ENCODE assay signal across 22 cellular contexts in the genomic region with DNA sequence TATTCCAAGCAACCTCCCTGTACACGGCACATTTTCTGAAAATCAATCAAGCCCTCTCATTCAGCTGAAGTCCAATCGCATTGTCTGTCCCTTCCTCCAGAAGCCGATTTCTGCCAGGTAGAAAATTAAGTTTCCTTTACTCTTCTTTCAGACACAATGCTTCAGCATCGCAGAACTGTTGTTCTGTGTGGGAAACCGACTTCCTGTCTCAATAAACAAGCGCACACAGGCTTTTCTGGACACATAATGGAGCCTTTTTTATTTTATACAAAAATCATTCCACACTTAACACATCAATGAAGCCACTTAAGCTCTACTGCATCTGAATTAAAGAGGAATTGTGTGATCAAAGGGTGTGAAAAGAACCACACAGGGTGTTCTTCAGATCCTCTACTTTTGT.
A peak's percentile ranks its signal among the peaks of the same experiment; 100 is the strongest.
DNase-seq lines count a peak whose midpoint lies in the region; ATAC-seq and TF ChIP-seq lines count a peak whose summit lies in the region.
"Had no signal": no experiment of that assay in that cellular context is flagged by ENCODE, and none has a peak within 500 bp of the region (broad histone marks: within the 10 kb centered on the region; RNA-seq: fewer than 3 reads in every experiment).

No MANE protein-coding gene starts in this region.

- no peaks in the 10 kb centered on the region for H4K20me1 ChIP-seq in Loucy (ENCODE audit: insufficient read depth, low read length, poor library complexity, severe bottlenecking)

- no peaks in the 10 kb centered on the region for H3K36me3 Mint-ChIP-seq in brain
- H3K36me3 Mint-ChIP-seq in activated T-helper 2 cell treated with anti-CD3 and anti-CD28 coated beads, Interferon-gamma antibody, Interleukin-2, Interleukin-4, amounts not matched to agents 10 μg/mL and 5 μg/mL and 100 μg/mL, durations not matched to agents 14 hours and 24 hours and 36 hours (ENCODE audit: low read depth): no peaks in the 10 kb centered on the region
- H3K36me3 Mint-ChIP-seq in type B pancreatic cell: no peaks in the 10 kb centered on the region

- H3K27me3 Mint-ChIP-seq in brain (peaks cover 3% of the 10 kb centered on the region), type B pancreatic cell (no peaks in the 10 kb centered on the region)
- no peaks in the 10 kb centered on the region for H3K27me3 Mint-ChIP-seq in activated T-helper 2 cell treated with anti-CD3 and anti-CD28 coated beads, Interferon-gamma antibody, Interleukin-2, Interleukin-4, amounts not matched to agents 10 μg/mL and 5 μg/mL and 100 μg/mL, durations not matched to agents 14 hours and 24 hours and 36 hours (ENCODE audit: low read depth)

- no peaks in the 10 kb centered on the region for H3K9me2 ChIP-seq in Loucy (replicated peaks; ENCODE audit: low read depth, low read length)

- H3K4me1 ChIP-seq in Loucy (ENCODE audit: insufficient read depth, low read length, poor library complexity, severe bottlenecking) (no peaks in the 10 kb centered on the region), iPS-18a (ENCODE audit: control insufficient read depth, low read depth, low read length) (peaks cover 34% of the 10 kb centered on the region)
- H3K4me1 ChIP-seq: adrenal gland, testis had no signal

- intact Hi-C loops in sciatic nerve (cut with DNase I): no loop called here
- intact Hi-C loops in activated T-helper 2 cell treated with anti-CD3 and anti-CD28 coated beads, Interferon-gamma antibody, Interleukin-2, Interleukin-4, amounts not matched to agents 10 μg/mL and 5 μg/mL and 100 μg/mL, durations not matched to agents 14 hours and 24 hours and 36 hours (cut with micrococcal nuclease): no loop called here

- DNase-seq in sciatic nerve (ENCODE audit: low spot score) (no peak), NCI-H524 (lab: John Stamatoyannopoulos, UW) (no peak), type B pancreatic cell (ENCODE audit: extremely low spot score, unreplicated experiment) (no peak)
- DNase-seq in activated T-helper 2 cell treated with anti-CD3 and anti-CD28 coated beads, Interferon-gamma antibody, Interleukin-2, Interleukin-4, amounts not matched to agents 10 μg/mL and 5 μg/mL and 100 μg/mL, durations not matched to agents 14 hours and 24 hours and 36 hours (ENCODE audit: low spot score): no peak
- DNase-seq: activated CD4-positive, alpha-beta T cell treated with anti-CD3 and anti-CD28 coated beads for 48 hours; activated effector memory CD4-positive, alpha-beta T cell treated with anti-CD3 and anti-CD28 coated beads, Interleukin-2, amount 50 U/mL, for 16 hours; adrenal gland; CD4-positive, alpha-beta T cell; effector memory CD4-positive, alpha-beta T cell; GDM1; head of caudate nucleus; NCI-H146; NCI-H82; OCI-M1; SIG-M5; sigmoid colon; T-helper 1 cell; testis had no signal

- H3K9ac ChIP-seq in Loucy (ENCODE audit: low read depth, low read length, poor library complexity, severe bottlenecking) (no peak overlapping the region), iPS-18a (ENCODE audit: low read length) (no peak overlapping the region)

- ATAC-seq in sciatic nerve: peak; percentile 13

- 0 out of 2 replicates have a peak overlapping the region, but pooled peaks have one; percentile 55 for H2AFZ ChIP-seq in Loucy (ENCODE audit: low read length)

- no peak overlapping the region for H3K4me2 ChIP-seq in Loucy (ENCODE audit: low read depth, low read length, poor library complexity, severe bottlenecking)

- H3K36me3 ChIP-seq in Loucy (ENCODE audit: insufficient read depth, low read length): no peaks in the 10 kb centered on the region
- H3K36me3 ChIP-seq in iPS-18a (ENCODE audit: control insufficient read depth, low read depth, low read length): no peaks in the 10 kb centered on the region
- H3K36me3 ChIP-seq: adrenal gland, sigmoid colon had no signal

- H3K4me3 ChIP-seq in Loucy (ENCODE audit: low read length, poor library complexity, severe bottlenecking) (no peak overlapping the region), iPS-18a (ENCODE audit: low read length) (peak overlapping the region; percentile 2)
- H3K4me3 ChIP-seq: adrenal gland, testis had no signal

- H3K4me1 Mint-ChIP-seq in brain: peaks cover 53% of the 10 kb centered on the region
- no peaks in the 10 kb centered on the region for H3K4me1 Mint-ChIP-seq in activated T-helper 2 cell treated with anti-CD3 and anti-CD28 coated beads, Interferon-gamma antibody, Interleukin-2, Interleukin-4, amounts not matched to agents 10 μg/mL and 5 μg/mL and 100 μg/mL, durations not matched to agents 14 hours and 24 hours and 36 hours (ENCODE audit: low read depth)
- peaks cover 22% of the 10 kb centered on the region for H3K4me1 Mint-ChIP-seq in type B pancreatic cell (ENCODE audit: unreplicated experiment)
- H3K4me1 Mint-ChIP-seq: central memory CD8-positive, alpha-beta T cell had no signal

- H3K9me3 Mint-ChIP-seq in brain (no peaks in the 10 kb centered on the region), type B pancreatic cell (peaks cover 3% of the 10 kb centered on the region)
- H3K9me3 Mint-ChIP-seq in activated T-helper 2 cell treated with anti-CD3 and anti-CD28 coated beads, Interferon-gamma antibody, Interleukin-2, Interleukin-4, amounts not matched to agents 10 μg/mL and 5 μg/mL and 100 μg/mL, durations not matched to agents 14 hours and 24 hours and 36 hours: no peaks in the 10 kb centered on the region
- H3K9me3 Mint-ChIP-seq: CD4-positive, alpha-beta T cell; central memory CD8-positive, alpha-beta T cell had no signal

- no peak for TF ChIP-seq CTCF in Loucy (conservative IDR thresholded peaks at IDR 0.05; ENCODE audit: low read length)
- no peak for TF ChIP-seq CTCF in brain (conservative IDR thresholded peaks at IDR 0.05)
- TF ChIP-seq CTCF in type B pancreatic cell (conservative IDR thresholded peaks at IDR 0.05): no peak

- no peaks in the 10 kb centered on the region for H3K79me2 ChIP-seq in Loucy (ENCODE audit: insufficient read depth, low read length)

- H3K4me3 Mint-ChIP-seq in brain (peak overlapping the region; percentile 1 to 74 (median 24)), type B pancreatic cell (no peak overlapping the region)
- no peak overlapping the region for H3K4me3 Mint-ChIP-seq in activated T-helper 2 cell treated with anti-CD3 and anti-CD28 coated beads, Interferon-gamma antibody, Interleukin-2, Interleukin-4, amounts not matched to agents 10 μg/mL and 5 μg/mL and 100 μg/mL, durations not matched to agents 14 hours and 24 hours and 36 hours (ENCODE audit: low read depth)
- H3K4me3 Mint-ChIP-seq: CD4-positive, alpha-beta T cell; central memory CD8-positive, alpha-beta T cell had no signal

- H3K27me3 ChIP-seq in Loucy (ENCODE audit: insufficient read depth, low read length, poor library complexity, severe bottlenecking): no peaks in the 10 kb centered on the region
- H3K27me3 ChIP-seq in iPS-18a (ENCODE audit: control insufficient read depth, insufficient read depth, low read length): peaks cover 7% of the 10 kb centered on the region
- H3K27me3 ChIP-seq: adrenal gland, sigmoid colon, testis had no signal

- H3K27ac Mint-ChIP-seq in brain: peak overlapping the region in 4 of 5 experiments; percentile 9 to 75 (median 38)
- no peak overlapping the region for H3K27ac Mint-ChIP-seq in activated T-helper 2 cell treated with anti-CD3 and anti-CD28 coated beads, Interferon-gamma antibody, Interleukin-2, Interleukin-4, amounts not matched to agents 10 μg/mL and 5 μg/mL and 100 μg/mL, durations not matched to agents 14 hours and 24 hours and 36 hours
- no peak overlapping the region for H3K27ac Mint-ChIP-seq in type B pancreatic cell
- H3K27ac Mint-ChIP-seq: CD4-positive, alpha-beta T cell had no signal

- H3K9me3 ChIP-seq in Loucy (ENCODE audit: insufficient read depth, low read depth, low read length) (no peaks in the 10 kb centered on the region), iPS-18a (ENCODE audit: control insufficient read depth, low read depth, low read length) (no peaks in the 10 kb centered on the region)
- H3K9me3 ChIP-seq: adrenal gland, sigmoid colon, testis had no signal

- no peak overlapping the region for H3K27ac ChIP-seq in iPS-18a (ENCODE audit: low read length)
- H3K27ac ChIP-seq: adrenal gland, sigmoid colon, testis had no signal

- no peaks in the 10 kb centered on the region for H3F3A ChIP-seq in Loucy (ENCODE audit: low read depth)

Comparison
In these comparisons a context has a peak if more than half of its experiments do, and no peak if none do; other contexts are left out.
1. H3K27ac Mint-ChIP-seq: peak in brain (4 of 5); none in activated T-helper 2 cell treated with anti-CD3 and anti-CD28 coated beads, Interferon-gamma antibody, Interleukin-2, Interleukin-4, amounts not matched to agents 10 μg/mL and 5 μg/mL and 100 μg/mL, durations not matched to agents 14 hours and 24 hours and 36 hours (single experiment) and type B pancreatic cell (single experiment).
2. H3K4me3 Mint-ChIP-seq: peak in brain (5 of 5); none in activated T-helper 2 cell treated with anti-CD3 and anti-CD28 coated beads, Interferon-gamma antibody, Interleukin-2, Interleukin-4, amounts not matched to agents 10 μg/mL and 5 μg/mL and 100 μg/mL, durations not matched to agents 14 hours and 24 hours and 36 hours (single experiment) and type B pancreatic cell (single experiment).